ENCODE assay signal across 9 cellular contexts in genomic region chr7:4479367-4480039, GRCh38.
DNase-seq lines count a peak whose midpoint lies in the region; ATAC-seq and TF ChIP-seq lines count a peak whose summit lies in the region.
"Had no signal": no experiment of that assay in that cellular context is flagged by ENCODE, and none has a peak within 500 bp of the region (broad histone marks: within the 10 kb centered on the region; RNA-seq: fewer than 3 reads in every experiment).

No MANE protein-coding gene starts in this region.

- H3K36me3 Mint-ChIP-seq in activated T-cell treated with anti-CD3 and anti-CD28 coated beads, Interleukin-2, amount 50 U/mL, for 72 hours (ENCODE audit: insufficient read depth in 2 of 2), result peaks cover 6 to 10% of the 10 kb centered on the region in 2 donors
- H3K36me3 Mint-ChIP-seq in activated T-cell treated with anti-CD3 and anti-CD28 coated beads, Interleukin-2, amount 50 U/mL, for 24 hours (ENCODE audit: low read depth), result no peaks in the 10 kb centered on the region
- H3K36me3 Mint-ChIP-seq: activated naive CD8-positive, alpha-beta T cell had no signal

- no peak overlapping the region for H3K27ac Mint-ChIP-seq in activated T-cell treated with anti-CD3 and anti-CD28 coated beads, Interleukin-2, amount 50 U/mL, for 72 hours
- H3K27ac Mint-ChIP-seq in activated T-cell treated with anti-CD3 and anti-CD28 coated beads, Interleukin-2, amount 50 U/mL, for 24 hours, result no peak overlapping the region
- H3K27ac Mint-ChIP-seq: activated naive CD8-positive, alpha-beta T cell had no signal

- H3K4me3 Mint-ChIP-seq in activated T-cell treated with anti-CD3 and anti-CD28 coated beads, Interleukin-2, amount 50 U/mL, for 72 hours, result no peak overlapping the region
- H3K4me3 Mint-ChIP-seq in activated T-cell treated with anti-CD3 and anti-CD28 coated beads, Interleukin-2, amount 50 U/mL, for 24 hours, result no peak overlapping the region
- H3K4me3 Mint-ChIP-seq: activated naive CD8-positive, alpha-beta T cell had no signal

- WGBS in spleen, 5 donors, result 48 to 65% (median 60%) methylated on average over 12 of the region's 12 CpGs

- no peak overlapping the region for H3K27ac ChIP-seq in spleen

- peak in 9 of 11 experiments; percentile 19 to 58 (median 48) for TF ChIP-seq CTCF in spleen (IDR thresholded peaks at IDR 0.05 in 8 of 11, conservative IDR thresholded peaks at IDR 0.05 in 3 of 11)

- no peaks in the 10 kb centered on the region for H3K36me3 ChIP-seq in spleen

- intact Hi-C loops in spleen (cut with DNase I; ENCODE audit: low total_unique reads), result loop anchor here (10.0 kb wide), 1 partner anchor 1595 kb away; no protein-coding TSS in a partner anchor

- no peaks in the 10 kb centered on the region for H3K4me1 Mint-ChIP-seq in activated T-cell treated with anti-CD3 and anti-CD28 coated beads, Interleukin-2, amount 50 U/mL, for 72 hours (ENCODE audit: low read depth)
- no peaks in the 10 kb centered on the region for H3K4me1 Mint-ChIP-seq in activated T-cell treated with anti-CD3 and anti-CD28 coated beads, Interleukin-2, amount 50 U/mL, for 24 hours (ENCODE audit: low read depth)

- no peak overlapping the region for H3K4me3 ChIP-seq in spleen

- TF ChIP-seq POLR2A in spleen (IDR thresholded peaks at IDR 0.05), result no peak

- ATAC-seq in activated T-cell treated with anti-CD3 and anti-CD28 coated beads, Interleukin-2, amount 50 U/mL, for 72 hours (replicated peaks in 1 of 2), result peak; percentile 28 to 32
- ATAC-seq in HG02642 (IDR thresholded peaks at IDR 0.05; ENCODE audit: poor library complexity, unreplicated experiment) (no peak), GM18873 (IDR thresholded peaks at IDR 0.05; ENCODE audit: low FRiP score, unreplicated experiment) (no peak)

- no peaks in the 10 kb centered on the region for H3K4me1 ChIP-seq in spleen

- peak; percentile 6 to 9 for DNase-seq in activated T-cell treated with anti-CD3 and anti-CD28 coated beads, Interleukin-2, amount 50 U/mL, for 72 hours
- no peak for DNase-seq in activated T-cell treated with anti-CD3 and anti-CD28 coated beads, Interleukin-2, amount 50 U/mL, for 24 hours
- DNase-seq in NCI-H1105 (lab: John Stamatoyannopoulos, UW), result peak; percentile 33
- DNase-seq in SK-N-DZ (ENCODE audit: low spot score), result peak; percentile 73
- DNase-seq in germinal center (ENCODE audit: low spot score), result peak; percentile 55
- no peak for DNase-seq in spleen

- H3K9me3 ChIP-seq in spleen, result peaks cover 0 to 37% (median 11%) of the 10 kb centered on the region in 8 donors

- no peaks in the 10 kb centered on the region for H3K27me3 ChIP-seq in spleen (replicated peaks in 1 of 7)

- H3K9me3 Mint-ChIP-seq in activated T-cell treated with anti-CD3 and anti-CD28 coated beads, Interleukin-2, amount 50 U/mL, for 72 hours, result peaks cover 8 to 10% of the 10 kb centered on the region in 2 donors
- H3K9me3 Mint-ChIP-seq in activated T-cell treated with anti-CD3 and anti-CD28 coated beads, Interleukin-2, amount 50 U/mL, for 24 hours, result peaks cover 14% of the 10 kb centered on the region

- H3K27me3 Mint-ChIP-seq in activated T-cell treated with anti-CD3 and anti-CD28 coated beads, Interleukin-2, amount 50 U/mL, for 72 hours (ENCODE audit: low read depth), result peaks cover 7% of the 10 kb centered on the region
- H3K27me3 Mint-ChIP-seq in activated T-cell treated with anti-CD3 and anti-CD28 coated beads, Interleukin-2, amount 50 U/mL, for 24 hours, result peaks cover 14% of the 10 kb centered on the region

Comparison
In these comparisons a context has a peak if more than half of its experiments do, and no peak if none do; other contexts are left out.
1. DNase-seq: peak in activated T-cell treated with anti-CD3 and anti-CD28 coated beads, Interleukin-2, amount 50 U/mL, for 72 hours (2 of 2), NCI-H1105 (single experiment), SK-N-DZ (single experiment) and germinal center (single experiment); none in activated T-cell treated with anti-CD3 and anti-CD28 coated beads, Interleukin-2, amount 50 U/mL, for 24 hours (single experiment) and spleen (single experiment).
2. ATAC-seq: peak in activated T-cell treated with anti-CD3 and anti-CD28 coated beads, Interleukin-2, amount 50 U/mL, for 72 hours (2 of 2); none in HG02642 (single experiment) and GM18873 (single experiment).